8 cellular contexts compared by ENCODE assay signal in genomic region chrX:68571292-68572256, GRCh38.
DNase-seq lines count a peak whose midpoint lies in the region; ATAC-seq, FAIRE-seq and TF ChIP-seq lines count a peak whose summit lies in the region.

No MANE protein-coding gene starts in this region.

- SMC1A ChIA-PET in GM12878 (lab: Charles Lee; ENCODE audit: uncharacterized antibody, unreplicated experiment) = interaction anchor here (1.5 to 1.8 kb wide), 2 partner anchors 17 to 36 kb away, joined by 3 to 7 read pairs; no protein-coding TSS in a partner anchor

- WGBS in GM12878 (ENCODE audit: insufficient coverage, insufficient replicate concordance, low lambda C conversion rate, missing lambda C conversion rate) = 43% methylated on average over 5 of the region's 5 CpGs

- no peak for TF ChIP-seq POLR2A in GM12878 (IDR thresholded peaks at IDR 0.05; ENCODE audit: low read depth, low read length)

- DNase-seq in GM12865 (ENCODE audit: low read depth) (peak; percentile 59), GM12878 (ENCODE audit: low read depth, low spot score) (peak; percentile 39), stromal cell of bone marrow (ENCODE audit: low read depth) (peak; percentile 68), dedifferentiated amniotic fluid mesenchymal stem cell (ENCODE audit: extremely low spot score) (no peak), NCI-H510A treated with DMSO at 0.1 percent for 48 hours (lab: John Stamatoyannopoulos, UW) (no peak)
- DNase-seq in activated CD4-positive, alpha-beta T cell treated with anti-CD3 and anti-CD28 coated beads, Interleukin-2, amount 50 U/mL, for 4 hours = no peak

- in situ Hi-C loops in GM12878 (cut with MboI) = no loop called here

- H3K9ac ChIP-seq in GM12878 (ENCODE audit: control insufficient read depth, insufficient read depth, low read length) = no peak overlapping the region

- no peaks in the 10 kb centered on the region for H3K9me3 ChIP-seq in GM12878 (replicated peaks; ENCODE audit: control insufficient read depth, insufficient read depth, low read length)

- CTCF ChIA-PET in GM12878 (lab: Yijun Ruan, JAX) = interaction anchor here (1.2 to 1.4 kb wide), 2 partner anchors 16 to 28 kb away, joined by 3 to 4 read pairs; no protein-coding TSS in a partner anchor

- no peaks in the 10 kb centered on the region for H4K20me1 ChIP-seq in GM12878 (ENCODE audit: control insufficient read depth, insufficient read depth)

- H3K36me3 ChIP-seq in GM12878 (ENCODE audit: control insufficient read depth in 2 of 2, insufficient read depth in 2 of 2, low read length in 1 of 2) = no peaks in the 10 kb centered on the region

- ATAC-seq in GM21447 (IDR thresholded peaks at IDR 0.05; ENCODE audit: unreplicated experiment) (peak; percentile 87), HG03571 (IDR thresholded peaks at IDR 0.05; ENCODE audit: unreplicated experiment) (peak; percentile 89), GM12878 (peak; percentile 89)

- no peak for TF ChIP-seq EP300 in GM12878 (IDR thresholded peaks at IDR 0.05; ENCODE audit: borderline replicate concordance in 1 of 2, control insufficient read depth in 1 of 2, low read depth in 2 of 2, low read length in 2 of 2)

- no peak overlapping the region; the same call in 1 of the 2 replicates for H3K27ac ChIP-seq in GM12878 (ENCODE audit: control insufficient read depth, insufficient read depth)

- RAD21 ChIA-PET in GM12878 (lab: Charles Lee; ENCODE audit: unreplicated experiment) = no interaction called here

- intact Hi-C loops in GM12878 (cut with micrococcal nuclease; ENCODE audit: unreplicated experiment) = no loop called here

- H3K4me2 ChIP-seq in GM12878 (ENCODE audit: control insufficient read depth, insufficient read depth) = no peak overlapping the region

- no peaks in the 10 kb centered on the region for H3K79me2 ChIP-seq in GM12878 (ENCODE audit: control insufficient read depth, insufficient read depth, low read length)

- H2AFZ ChIP-seq in GM12878 (ENCODE audit: control insufficient read depth, low read depth, low read length) = no peak overlapping the region; the same call in 1 of the 2 replicates

- TF ChIP-seq RAD21 in GM12878 (IDR thresholded peaks at IDR 0.05; ENCODE audit: insufficient read depth, low read depth, low read length) = no peak

- no peak for TF ChIP-seq CTCF in GM12865 (IDR thresholded peaks at IDR 0.05; ENCODE audit: insufficient read depth, low read depth, low read length, missing control alignments)
- TF ChIP-seq CTCF in GM12878 (IDR thresholded peaks at IDR 0.05 in 2 of 3, conservative IDR thresholded peaks at IDR 0.05 in 1 of 3; ENCODE audit: control insufficient read depth in 2 of 3, extremely low read depth in 1 of 3, insufficient read depth in 1 of 3, low read depth in 3 of 3, low read length in 3 of 3) = no peak

- BruUV-seq in GM12878 (replicated peaks; lab: Mats Ljungman, UMichigan) = no TSS peak

- no peak for FAIRE-seq in GM12878 (lab: Jason Lieb, UNC)

- H3K4me1 ChIP-seq in GM12878 (ENCODE audit: control insufficient read depth, insufficient read depth, low read length) = no peaks in the 10 kb centered on the region

- POLR2A ChIA-PET in GM12878 (lab: Charles Lee) = interaction anchor here (0.6 kb wide), 1 partner anchor 46 kb away, joined by 3 read pairs; no protein-coding TSS in a partner anchor

- H3K4me3 ChIP-seq in GM12865 (ENCODE audit: low read depth, low read length) = no peak overlapping the region
- no peak overlapping the region for H3K4me3 ChIP-seq in GM12878

- no peaks in the 10 kb centered on the region for H3K27me3 ChIP-seq in GM12878 (replicated peaks in 1 of 2; ENCODE audit: control insufficient read depth in 2 of 2, insufficient read depth in 2 of 2, low read length in 1 of 2)

TF ChIP-seq in GM12878, 131 proteins besides CTCF, POLR2A, EP300 and RAD21 (continues in another document):
- TF ChIP-seq, protein P1, sequence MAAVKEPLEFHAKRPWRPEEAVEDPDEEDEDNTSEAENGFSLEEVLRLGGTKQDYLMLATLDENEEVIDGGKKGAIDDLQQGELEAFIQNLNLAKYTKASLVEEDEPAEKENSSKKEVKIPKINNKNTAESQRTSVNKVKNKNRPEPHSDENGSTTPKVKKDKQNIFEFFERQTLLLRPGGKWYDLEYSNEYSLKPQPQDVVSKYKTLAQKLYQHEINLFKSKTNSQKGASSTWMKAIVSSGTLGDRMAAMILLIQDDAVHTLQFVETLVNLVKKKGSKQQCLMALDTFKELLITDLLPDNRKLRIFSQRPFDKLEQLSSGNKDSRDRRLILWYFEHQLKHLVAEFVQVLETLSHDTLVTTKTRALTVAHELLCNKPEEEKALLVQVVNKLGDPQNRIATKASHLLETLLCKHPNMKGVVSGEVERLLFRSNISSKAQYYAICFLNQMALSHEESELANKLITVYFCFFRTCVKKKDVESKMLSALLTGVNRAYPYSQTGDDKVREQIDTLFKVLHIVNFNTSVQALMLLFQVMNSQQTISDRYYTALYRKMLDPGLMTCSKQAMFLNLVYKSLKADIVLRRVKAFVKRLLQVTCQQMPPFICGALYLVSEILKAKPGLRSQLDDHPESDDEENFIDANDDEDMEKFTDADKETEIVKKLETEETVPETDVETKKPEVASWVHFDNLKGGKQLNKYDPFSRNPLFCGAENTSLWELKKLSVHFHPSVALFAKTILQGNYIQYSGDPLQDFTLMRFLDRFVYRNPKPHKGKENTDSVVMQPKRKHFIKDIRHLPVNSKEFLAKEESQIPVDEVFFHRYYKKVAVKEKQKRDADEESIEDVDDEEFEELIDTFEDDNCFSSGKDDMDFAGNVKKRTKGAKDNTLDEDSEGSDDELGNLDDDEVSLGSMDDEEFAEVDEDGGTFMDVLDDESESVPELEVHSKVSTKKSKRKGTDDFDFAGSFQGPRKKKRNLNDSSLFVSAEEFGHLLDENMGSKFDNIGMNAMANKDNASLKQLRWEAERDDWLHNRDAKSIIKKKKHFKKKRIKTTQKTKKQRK (IDR thresholded peaks at IDR 0.05; ENCODE audit: low read depth, low read length) = no peak
- TF ChIP-seq SPI1 (IDR thresholded peaks at IDR 0.05; ENCODE audit: borderline replicate concordance, insufficient read depth, low read depth, low read length) (peak; percentile 21; the same call in 1 of the 2 replicates), NR2F1 (conservative IDR thresholded peaks at IDR 0.05) (no peak), EED (IDR thresholded peaks at IDR 0.05; ENCODE audit: low read depth) (no peak), RAD51 (IDR thresholded peaks at IDR 0.05) (peak; percentile 58; the same call in 1 of the 2 replicates), CHD4 (IDR thresholded peaks at IDR 0.05) (no peak), MEF2B (IDR thresholded peaks at IDR 0.05; ENCODE audit: partially characterized antibody, poor library complexity, severe bottlenecking) (peak; percentile 29), ZNF622 (IDR thresholded peaks at IDR 0.05) (no peak), EGR1 (IDR thresholded peaks at IDR 0.05; ENCODE audit: borderline replicate concordance in 1 of 2, low read depth in 2 of 2, low read length in 2 of 2) (no peak), SMARCA5 (IDR thresholded peaks at IDR 0.05) (no peak), SMC3 (IDR thresholded peaks at IDR 0.05; ENCODE audit: borderline replicate concordance, low read length) (no peak), RUNX3 (IDR thresholded peaks at IDR 0.05; ENCODE audit: low read length) (peak; percentile 27; the same call in 1 of the 2 replicates), SREBF2 (IDR thresholded peaks at IDR 0.05; ENCODE audit: low read length) (no peak), CHD2 (IDR thresholded peaks at IDR 0.05; ENCODE audit: borderline replicate concordance, low read depth, low read length) (no peak), GABPA (IDR thresholded peaks at IDR 0.05; ENCODE audit: low read depth) (no peak), CBX3 (IDR thresholded peaks at IDR 0.05; ENCODE audit: borderline replicate concordance, low read depth) (no peak), FOXK2 (IDR thresholded peaks at IDR 0.05) (no peak), ATF2 (IDR thresholded peaks at IDR 0.05; ENCODE audit: low read length) (peak; percentile 40; the same call in 1 of the 2 replicates), RCOR1 (conservative IDR thresholded peaks at IDR 0.05; ENCODE audit: low read depth, low read length) (no peak)
- TF ChIP-seq, protein P2, sequence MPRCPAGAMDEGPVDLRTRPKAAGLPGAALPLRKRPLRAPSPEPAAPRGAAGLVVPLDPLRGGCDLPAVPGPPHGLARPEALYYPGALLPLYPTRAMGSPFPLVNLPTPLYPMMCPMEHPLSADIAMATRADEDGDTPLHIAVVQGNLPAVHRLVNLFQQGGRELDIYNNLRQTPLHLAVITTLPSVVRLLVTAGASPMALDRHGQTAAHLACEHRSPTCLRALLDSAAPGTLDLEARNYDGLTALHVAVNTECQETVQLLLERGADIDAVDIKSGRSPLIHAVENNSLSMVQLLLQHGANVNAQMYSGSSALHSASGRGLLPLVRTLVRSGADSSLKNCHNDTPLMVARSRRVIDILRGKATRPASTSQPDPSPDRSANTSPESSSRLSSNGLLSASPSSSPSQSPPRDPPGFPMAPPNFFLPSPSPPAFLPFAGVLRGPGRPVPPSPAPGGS (IDR thresholded peaks at IDR 0.05; ENCODE audit: borderline replicate concordance, insufficient read depth, low read depth, low read length, poor library complexity, severe bottlenecking) = no peak
- TF ChIP-seq, protein P3, sequence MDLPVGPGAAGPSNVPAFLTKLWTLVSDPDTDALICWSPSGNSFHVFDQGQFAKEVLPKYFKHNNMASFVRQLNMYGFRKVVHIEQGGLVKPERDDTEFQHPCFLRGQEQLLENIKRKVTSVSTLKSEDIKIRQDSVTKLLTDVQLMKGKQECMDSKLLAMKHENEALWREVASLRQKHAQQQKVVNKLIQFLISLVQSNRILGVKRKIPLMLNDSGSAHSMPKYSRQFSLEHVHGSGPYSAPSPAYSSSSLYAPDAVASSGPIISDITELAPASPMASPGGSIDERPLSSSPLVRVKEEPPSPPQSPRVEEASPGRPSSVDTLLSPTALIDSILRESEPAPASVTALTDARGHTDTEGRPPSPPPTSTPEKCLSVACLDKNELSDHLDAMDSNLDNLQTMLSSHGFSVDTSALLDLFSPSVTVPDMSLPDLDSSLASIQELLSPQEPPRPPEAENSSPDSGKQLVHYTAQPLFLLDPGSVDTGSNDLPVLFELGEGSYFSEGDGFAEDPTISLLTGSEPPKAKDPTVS (IDR thresholded peaks at IDR 0.05; ENCODE audit: low read depth, low read length) = no peak

Comparison
In these comparisons a context has a peak if more than half of its experiments do, and no peak if none do; other contexts are left out.
1. DNase-seq: peak in GM12865 (single experiment), GM12878 (single experiment) and stromal cell of bone marrow (single experiment); none in dedifferentiated amniotic fluid mesenchymal stem cell (single experiment), activated CD4-positive, alpha-beta T cell treated with anti-CD3 and anti-CD28 coated beads, Interleukin-2, amount 50 U/mL, for 4 hours (0 of 2) and NCI-H510A treated with DMSO at 0.1 percent for 48 hours (single experiment).
2. Peak in every context shown above with its lines, with median percentiles within 50 percentile points of each other: ATAC-seq.